Comparison of ENCODE assay signal across 16 cellular contexts in the genomic region with DNA sequence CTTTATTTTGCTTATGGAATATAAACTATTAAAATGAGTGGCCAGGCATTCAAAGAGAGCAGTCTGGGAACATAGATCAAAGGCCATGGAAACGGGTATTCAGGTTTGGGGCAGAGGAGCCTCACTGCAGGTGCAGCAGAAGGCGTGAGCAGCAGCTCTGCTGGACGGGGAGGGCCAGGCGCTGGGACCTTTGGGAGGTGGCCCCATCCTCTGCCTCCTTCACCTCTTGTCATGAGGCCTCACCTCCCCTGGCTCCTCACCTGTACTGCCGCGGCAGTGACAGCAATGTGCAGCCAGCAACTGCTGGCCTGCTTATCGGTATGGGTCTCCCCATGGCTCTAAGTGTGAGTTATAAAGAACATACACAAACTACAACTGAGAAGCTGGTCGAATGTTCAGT.
DNase-seq lines count a peak whose midpoint lies in the region; ATAC-seq and TF ChIP-seq lines count a peak whose summit lies in the region.
"Had no signal": no experiment of that assay in that cellular context is flagged by ENCODE, and none has a peak within 500 bp of the region (broad histone marks: within the 10 kb centered on the region; RNA-seq: fewer than 3 reads in every experiment).

No MANE protein-coding gene starts in this region.

- no peaks in the 10 kb centered on the region for H3K36me3 Mint-ChIP-seq in T-cell

- no peak for TF ChIP-seq CTCF in MM.1S (IDR thresholded peaks at IDR 0.05; ENCODE audit: low read length)

- H3K9me2 ChIP-seq in MM.1S (replicated peaks; ENCODE audit: insufficient read depth, low read length) = no peaks in the 10 kb centered on the region
- H3K9me2 ChIP-seq: SK-N-SH had no signal

- ATAC-seq in T-cell (replicated peaks in 1 of 4) (no peak), HG03378 (IDR thresholded peaks at IDR 0.05; ENCODE audit: unreplicated experiment) (no peak)
- ATAC-seq: CD8-positive, alpha-beta T cell; Right ventricle myocardium inferior had no signal

- H3K27me3 ChIP-seq in MM.1S (replicated peaks; ENCODE audit: insufficient read depth, low read length) = no peaks in the 10 kb centered on the region
- no peaks in the 10 kb centered on the region for H3K27me3 ChIP-seq in neuron (ENCODE audit: insufficient read depth, low read length)
- H3K27me3 ChIP-seq: BLaER1, Peyer's patch had no signal

- DNase-seq in DMS 273 (lab: John Stamatoyannopoulos, UW; ENCODE audit: unreplicated experiment) (peak; percentile 70), MM.1S (no peak), T-cell (no peak), anterior cingulate cortex (lab: John Stamatoyannopoulos, UW) (no peak)
- DNase-seq in activated CD4-positive, alpha-beta T cell treated with anti-CD3 and anti-CD28 coated beads for 48 hours = no peak
- DNase-seq: CD8-positive, alpha-beta T cell; GF-D8; H7; NCI-H187; Peyer's patch; SK-N-SH had no signal

- no peaks in the 10 kb centered on the region for H3K4me1 Mint-ChIP-seq in T-cell

- H3K9me3 Mint-ChIP-seq in T-cell = no peaks in the 10 kb centered on the region
- H3K9me3 Mint-ChIP-seq: CD8-positive, alpha-beta T cell had no signal

- no peak overlapping the region for H3K9ac ChIP-seq in MM.1S (ENCODE audit: low read length)
- H3K9ac ChIP-seq: BLaER1, SK-N-SH had no signal

- H3K4me3 ChIP-seq in MM.1S (ENCODE audit: low read length) (no peak overlapping the region), neuron (ENCODE audit: low read length) (no peak overlapping the region)
- H3K4me3 ChIP-seq: BLaER1, Peyer's patch had no signal

- peak overlapping the region; percentile 23; the same call in 1 of the 2 replicates for H3K4me2 ChIP-seq in MM.1S (ENCODE audit: low read depth, low read length)
- H3K4me2 ChIP-seq: BLaER1, SK-N-SH had no signal

- no peak overlapping the region for H3K4me3 Mint-ChIP-seq in T-cell
- H3K4me3 Mint-ChIP-seq: CD8-positive, alpha-beta T cell had no signal

- H3K27me3 Mint-ChIP-seq in T-cell = no peaks in the 10 kb centered on the region

- no peak overlapping the region for H2AFZ ChIP-seq in MM.1S (ENCODE audit: low read length)
- peak overlapping the region; percentile 28 for H2AFZ ChIP-seq in neuron (ENCODE audit: low read depth, low read length)

- H3K27ac Mint-ChIP-seq in T-cell = no peak overlapping the region
- H3K27ac Mint-ChIP-seq: CD8-positive, alpha-beta T cell had no signal

- H3K27ac ChIP-seq in MM.1S (ENCODE audit: low read length) (peak overlapping the region; percentile 31; the same call in 1 of the 2 replicates), angular gyrus (ENCODE audit: low read depth, low read length) (peak overlapping the region; percentile 53)
- H3K27ac ChIP-seq: BLaER1, Peyer's patch had no signal

- H3K4me1 ChIP-seq in MM.1S (ENCODE audit: low read length) (peaks cover 15% of the 10 kb centered on the region), neuron (ENCODE audit: insufficient read depth, low read length) (no peaks in the 10 kb centered on the region)
- H3K4me1 ChIP-seq: BLaER1, Peyer's patch had no signal

- POLR2A ChIA-PET in T-cell (lab: Charles Lee) = no interaction called here

- H3K36me3 ChIP-seq in MM.1S (replicated peaks; ENCODE audit: insufficient read depth, low read length) (no peaks in the 10 kb centered on the region), neuron (ENCODE audit: insufficient read depth, low read length) (no peaks in the 10 kb centered on the region)
- H3K36me3 ChIP-seq: BLaER1 had no signal

- CTCF ChIA-PET in T-cell (lab: Charles Lee) = interaction anchor here in 1 of 2 donors (0.6 kb wide), 1 partner anchor 66 kb away, joined by 3 read pairs; no protein-coding TSS in a partner anchor

- H3K9me3 ChIP-seq in MM.1S (replicated peaks; ENCODE audit: insufficient read depth, low read length) (no peaks in the 10 kb centered on the region), neuron (ENCODE audit: low read length) (peaks cover 5% of the 10 kb centered on the region)
- H3K9me3 ChIP-seq: Peyer's patch, SK-N-SH had no signal

- H3K79me2 ChIP-seq in MM.1S (ENCODE audit: low read length) = no peaks in the 10 kb centered on the region

- no peaks in the 10 kb centered on the region for H4K20me1 ChIP-seq in MM.1S (ENCODE audit: insufficient read depth, low read length)
- H4K20me1 ChIP-seq: BLaER1 had no signal

- peaks cover 9% of the 10 kb centered on the region for H3F3A ChIP-seq in MM.1S (ENCODE audit: insufficient read depth, low read length)
